Comparison of ENCODE assay signal across 2 cellular contexts in the genomic region with DNA sequence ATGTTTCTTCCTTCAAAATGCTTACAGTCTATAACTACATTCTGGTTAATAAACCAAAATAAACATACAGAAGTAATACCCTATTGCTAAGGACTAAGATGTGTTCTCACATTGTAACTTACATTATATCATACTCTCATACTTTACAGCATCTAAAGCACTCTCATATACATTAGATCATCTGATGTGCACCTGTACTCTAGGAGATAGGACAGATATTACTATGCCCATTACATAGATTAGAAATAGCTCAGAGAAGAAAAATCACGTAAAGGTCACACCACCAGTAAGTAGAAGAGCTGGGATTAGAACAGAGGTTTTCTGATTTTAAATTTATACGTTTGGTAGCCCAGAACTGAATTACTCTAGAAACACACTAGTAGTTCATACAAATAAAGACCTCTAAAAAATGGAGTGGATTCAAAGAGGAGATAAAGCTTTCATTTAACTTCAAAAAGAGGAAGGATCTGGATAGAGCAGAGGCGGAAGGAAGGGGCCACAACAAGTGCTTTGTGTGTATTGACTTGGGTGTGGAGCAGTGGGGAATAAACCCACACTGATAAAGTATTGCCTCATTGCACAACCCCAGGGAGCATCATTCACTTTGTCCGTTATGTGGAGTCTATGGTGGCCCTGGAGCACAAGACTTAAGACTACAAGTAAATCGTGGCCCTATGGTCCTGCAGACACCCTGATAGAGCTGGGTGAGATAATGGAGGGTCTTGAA.
TF ChIP-seq lines count a peak whose summit lies in the region.

No MANE protein-coding gene starts in this region.

TF ChIP-seq in HepG2, 621 proteins besides CTCF, POLR2A, EP300 and RAD21:
- TF ChIP-seq SIX4 (CRISPR knock-in tag; IDR thresholded peaks at IDR 0.05), result no peak
- TF ChIP-seq CEBPB (IDR thresholded peaks at IDR 0.05; ENCODE audit: borderline replicate concordance, low read depth, low read length), result peak; percentile 41; the same call in 1 of the 2 replicates

TF ChIP-seq in K562, 482 proteins besides CTCF, POLR2A, EP300 and RAD21 (continues in another document):
- TF ChIP-seq EGR1 (conservative IDR thresholded peaks at IDR 0.05) (no peak), NCOR1 (IDR thresholded peaks at IDR 0.05) (no peak), FOXA3 (CRISPR knock-in tag; conservative IDR thresholded peaks at IDR 0.05 in 1 of 2, IDR thresholded peaks at IDR 0.05 in 1 of 2) (peak in 1 of 2 experiments; percentile 74; a peak in 2 of 4 replicates), JUND (IDR thresholded peaks at IDR 0.05; ENCODE audit: borderline replicate concordance, low read depth, low read length) (0 out of 2 replicates have a peak, but pooled peaks have one; percentile 41), JUND (tag; IDR thresholded peaks at IDR 0.05; ENCODE audit: borderline replicate concordance, low read depth, low read length) (no peak; the same call in 2 of the 3 replicates), CTBP1 (IDR thresholded peaks at IDR 0.05; ENCODE audit: borderline replicate concordance) (peak; percentile 57; the same call in 1 of the 2 replicates), SRSF1 (IDR thresholded peaks at IDR 0.05; ENCODE audit: low read depth, low read length) (no peak), ARID1B (IDR thresholded peaks at IDR 0.05) (peak; percentile 56), TAF9B (IDR thresholded peaks at IDR 0.05; ENCODE audit: partially characterized antibody) (no peak), TOE1 (IDR thresholded peaks at IDR 0.05; ENCODE audit: borderline replicate concordance) (no peak), TOE1 (CRISPR knock-in tag; IDR thresholded peaks at IDR 0.05; ENCODE audit: borderline replicate concordance, low read depth) (no peak), ETV6 (IDR thresholded peaks at IDR 0.05; ENCODE audit: borderline replicate concordance in 1 of 2, low read depth in 2 of 2, low read length in 1 of 2) (peak in 1 of 2 experiments; percentile 62; a peak in 1 of 4 replicates), ETV6 (CRISPR knock-in tag; IDR thresholded peaks at IDR 0.05; ENCODE audit: borderline replicate concordance) (no peak), DPF2 (IDR thresholded peaks at IDR 0.05) (peak; percentile 50; the same call in 1 of the 2 replicates), MEIS2 (IDR thresholded peaks at IDR 0.05; ENCODE audit: partially characterized antibody) (peak; percentile 34), ZNF766 (CRISPR knock-in tag; conservative IDR thresholded peaks at IDR 0.05) (peak; percentile 64; the same call in 1 of the 2 replicates), CEBPG (CRISPR knock-in tag; IDR thresholded peaks at IDR 0.05) (peak; percentile 83), CEBPG (tag; conservative IDR thresholded peaks at IDR 0.05 in 1 of 2, IDR thresholded peaks at IDR 0.05 in 1 of 2) (peak; percentile 80 to 82), ZNF347 (CRISPR knock-in tag; IDR thresholded peaks at IDR 0.05; ENCODE audit: low read depth) (no peak), MED1 (CRISPR knock-in tag; IDR thresholded peaks at IDR 0.05; ENCODE audit: borderline replicate concordance) (no peak), RCOR1 (IDR thresholded peaks at IDR 0.05; ENCODE audit: borderline replicate concordance in 1 of 2, low read depth in 2 of 2, low read length in 2 of 2) (peak in 1 of 2 experiments; percentile 82; a peak in 2 of 4 replicates), HNRNPK (IDR thresholded peaks at IDR 0.05; ENCODE audit: low read depth, low read length, poor library complexity, severe bottlenecking) (no peak), CBFA2T3 (IDR thresholded peaks at IDR 0.05) (peak; percentile 21; the same call in 1 of the 2 replicates), SOX6 (IDR thresholded peaks at IDR 0.05) (peak; percentile 81; the same call in 1 of the 2 replicates), CBX1 (IDR thresholded peaks at IDR 0.05; ENCODE audit: low read depth) (no peak), XRCC3 (IDR thresholded peaks at IDR 0.05) (no peak), ZNF24 (IDR thresholded peaks at IDR 0.05) (peak; percentile 60; the same call in 1 of the 2 replicates), SMARCE1 (IDR thresholded peaks at IDR 0.05) (peak; percentile 55; the same call in 1 of the 2 replicates), RNF2 (IDR thresholded peaks at IDR 0.05) (peak; percentile 35; the same call in 1 of the 2 replicates), ZNF431 (CRISPR knock-in tag; IDR thresholded peaks at IDR 0.05) (no peak), GTF2F1 (IDR thresholded peaks at IDR 0.05; ENCODE audit: low read depth, low read length) (no peak), TCF3 (CRISPR knock-in tag; IDR thresholded peaks at IDR 0.05) (0 out of 2 replicates have a peak, but pooled peaks have one; percentile 19), FOXJ2 (tag; IDR thresholded peaks at IDR 0.05) (no peak), EHMT2 (IDR thresholded peaks at IDR 0.05) (no peak)
- TF ChIP-seq, protein P1, sequence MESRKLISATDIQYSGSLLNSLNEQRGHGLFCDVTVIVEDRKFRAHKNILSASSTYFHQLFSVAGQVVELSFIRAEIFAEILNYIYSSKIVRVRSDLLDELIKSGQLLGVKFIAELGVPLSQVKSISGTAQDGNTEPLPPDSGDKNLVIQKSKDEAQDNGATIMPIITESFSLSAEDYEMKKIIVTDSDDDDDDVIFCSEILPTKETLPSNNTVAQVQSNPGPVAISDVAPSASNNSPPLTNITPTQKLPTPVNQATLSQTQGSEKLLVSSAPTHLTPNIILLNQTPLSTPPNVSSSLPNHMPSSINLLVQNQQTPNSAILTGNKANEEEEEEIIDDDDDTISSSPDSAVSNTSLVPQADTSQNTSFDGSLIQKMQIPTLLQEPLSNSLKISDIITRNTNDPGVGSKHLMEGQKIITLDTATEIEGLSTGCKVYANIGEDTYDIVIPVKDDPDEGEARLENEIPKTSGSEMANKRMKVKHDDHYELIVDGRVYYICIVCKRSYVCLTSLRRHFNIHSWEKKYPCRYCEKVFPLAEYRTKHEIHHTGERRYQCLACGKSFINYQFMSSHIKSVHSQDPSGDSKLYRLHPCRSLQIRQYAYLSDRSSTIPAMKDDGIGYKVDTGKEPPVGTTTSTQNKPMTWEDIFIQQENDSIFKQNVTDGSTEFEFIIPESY (CRISPR knock-in tag; IDR thresholded peaks at IDR 0.05), result no peak
- TF ChIP-seq, protein P2, sequence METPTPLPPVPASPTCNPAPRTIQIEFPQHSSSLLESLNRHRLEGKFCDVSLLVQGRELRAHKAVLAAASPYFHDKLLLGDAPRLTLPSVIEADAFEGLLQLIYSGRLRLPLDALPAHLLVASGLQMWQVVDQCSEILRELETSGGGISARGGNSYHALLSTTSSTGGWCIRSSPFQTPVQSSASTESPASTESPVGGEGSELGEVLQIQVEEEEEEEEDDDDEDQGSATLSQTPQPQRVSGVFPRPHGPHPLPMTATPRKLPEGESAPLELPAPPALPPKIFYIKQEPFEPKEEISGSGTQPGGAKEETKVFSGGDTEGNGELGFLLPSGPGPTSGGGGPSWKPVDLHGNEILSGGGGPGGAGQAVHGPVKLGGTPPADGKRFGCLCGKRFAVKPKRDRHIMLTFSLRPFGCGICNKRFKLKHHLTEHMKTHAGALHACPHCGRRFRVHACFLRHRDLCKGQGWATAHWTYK (CRISPR knock-in tag; IDR thresholded peaks at IDR 0.05), result no peak
- TF ChIP-seq, protein P3, sequence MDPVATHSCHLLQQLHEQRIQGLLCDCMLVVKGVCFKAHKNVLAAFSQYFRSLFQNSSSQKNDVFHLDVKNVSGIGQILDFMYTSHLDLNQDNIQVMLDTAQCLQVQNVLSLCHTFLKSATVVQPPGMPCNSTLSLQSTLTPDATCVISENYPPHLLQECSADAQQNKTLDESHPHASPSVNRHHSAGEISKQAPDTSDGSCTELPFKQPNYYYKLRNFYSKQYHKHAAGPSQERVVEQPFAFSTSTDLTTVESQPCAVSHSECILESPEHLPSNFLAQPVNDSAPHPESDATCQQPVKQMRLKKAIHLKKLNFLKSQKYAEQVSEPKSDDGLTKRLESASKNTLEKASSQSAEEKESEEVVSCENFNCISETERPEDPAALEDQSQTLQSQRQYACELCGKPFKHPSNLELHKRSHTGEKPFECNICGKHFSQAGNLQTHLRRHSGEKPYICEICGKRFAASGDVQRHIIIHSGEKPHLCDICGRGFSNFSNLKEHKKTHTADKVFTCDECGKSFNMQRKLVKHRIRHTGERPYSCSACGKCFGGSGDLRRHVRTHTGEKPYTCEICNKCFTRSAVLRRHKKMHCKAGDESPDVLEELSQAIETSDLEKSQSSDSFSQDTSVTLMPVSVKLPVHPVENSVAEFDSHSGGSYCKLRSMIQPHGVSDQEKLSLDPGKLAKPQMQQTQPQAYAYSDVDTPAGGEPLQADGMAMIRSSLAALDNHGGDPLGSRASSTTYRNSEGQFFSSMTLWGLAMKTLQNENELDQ (CRISPR knock-in tag; IDR thresholded peaks at IDR 0.05; ENCODE audit: borderline replicate concordance), result no peak
- TF ChIP-seq, protein P4, sequence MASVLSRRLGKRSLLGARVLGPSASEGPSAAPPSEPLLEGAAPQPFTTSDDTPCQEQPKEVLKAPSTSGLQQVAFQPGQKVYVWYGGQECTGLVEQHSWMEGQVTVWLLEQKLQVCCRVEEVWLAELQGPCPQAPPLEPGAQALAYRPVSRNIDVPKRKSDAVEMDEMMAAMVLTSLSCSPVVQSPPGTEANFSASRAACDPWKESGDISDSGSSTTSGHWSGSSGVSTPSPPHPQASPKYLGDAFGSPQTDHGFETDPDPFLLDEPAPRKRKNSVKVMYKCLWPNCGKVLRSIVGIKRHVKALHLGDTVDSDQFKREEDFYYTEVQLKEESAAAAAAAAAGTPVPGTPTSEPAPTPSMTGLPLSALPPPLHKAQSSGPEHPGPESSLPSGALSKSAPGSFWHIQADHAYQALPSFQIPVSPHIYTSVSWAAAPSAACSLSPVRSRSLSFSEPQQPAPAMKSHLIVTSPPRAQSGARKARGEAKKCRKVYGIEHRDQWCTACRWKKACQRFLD (CRISPR knock-in tag; IDR thresholded peaks at IDR 0.05), result no peak
- TF ChIP-seq, protein P5, sequence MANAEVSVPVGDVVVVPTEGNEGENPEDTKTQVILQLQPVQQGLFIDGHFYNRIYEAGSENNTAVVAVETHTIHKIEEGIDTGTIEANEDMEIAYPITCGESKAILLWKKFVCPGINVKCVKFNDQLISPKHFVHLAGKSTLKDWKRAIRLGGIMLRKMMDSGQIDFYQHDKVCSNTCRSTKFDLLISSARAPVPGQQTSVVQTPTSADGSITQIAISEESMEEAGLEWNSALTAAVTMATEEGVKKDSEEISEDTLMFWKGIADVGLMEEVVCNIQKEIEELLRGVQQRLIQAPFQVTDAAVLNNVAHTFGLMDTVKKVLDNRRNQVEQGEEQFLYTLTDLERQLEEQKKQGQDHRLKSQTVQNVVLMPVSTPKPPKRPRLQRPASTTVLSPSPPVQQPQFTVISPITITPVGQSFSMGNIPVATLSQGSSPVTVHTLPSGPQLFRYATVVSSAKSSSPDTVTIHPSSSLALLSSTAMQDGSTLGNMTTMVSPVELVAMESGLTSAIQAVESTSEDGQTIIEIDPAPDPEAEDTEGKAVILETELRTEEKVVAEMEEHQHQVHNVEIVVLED (CRISPR knock-in tag; IDR thresholded peaks at IDR 0.05), result 0 out of 2 replicates have a peak, but pooled peaks have one; percentile 7
- TF ChIP-seq, protein P6, sequence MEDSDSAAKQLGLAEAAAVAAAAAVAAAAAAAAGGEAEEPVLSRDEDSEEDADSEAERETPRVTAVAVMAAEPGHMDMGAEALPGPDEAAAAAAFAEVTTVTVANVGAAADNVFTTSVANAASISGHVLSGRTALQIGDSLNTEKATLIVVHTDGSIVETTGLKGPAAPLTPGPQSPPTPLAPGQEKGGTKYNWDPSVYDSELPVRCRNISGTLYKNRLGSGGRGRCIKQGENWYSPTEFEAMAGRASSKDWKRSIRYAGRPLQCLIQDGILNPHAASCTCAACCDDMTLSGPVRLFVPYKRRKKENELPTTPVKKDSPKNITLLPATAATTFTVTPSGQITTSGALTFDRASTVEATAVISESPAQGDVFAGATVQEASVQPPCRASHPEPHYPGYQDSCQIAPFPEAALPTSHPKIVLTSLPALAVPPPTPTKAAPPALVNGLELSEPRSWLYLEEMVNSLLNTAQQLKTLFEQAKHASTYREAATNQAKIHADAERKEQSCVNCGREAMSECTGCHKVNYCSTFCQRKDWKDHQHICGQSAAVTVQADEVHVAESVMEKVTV (CRISPR knock-in tag; IDR thresholded peaks at IDR 0.05), result no peak
- TF ChIP-seq, protein P7, sequence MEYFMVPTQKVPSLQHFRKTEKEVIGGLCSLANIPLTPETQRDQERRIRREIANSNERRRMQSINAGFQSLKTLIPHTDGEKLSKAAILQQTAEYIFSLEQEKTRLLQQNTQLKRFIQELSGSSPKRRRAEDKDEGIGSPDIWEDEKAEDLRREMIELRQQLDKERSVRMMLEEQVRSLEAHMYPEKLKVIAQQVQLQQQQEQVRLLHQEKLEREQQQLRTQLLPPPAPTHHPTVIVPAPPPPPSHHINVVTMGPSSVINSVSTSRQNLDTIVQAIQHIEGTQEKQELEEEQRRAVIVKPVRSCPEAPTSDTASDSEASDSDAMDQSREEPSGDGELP (CRISPR knock-in tag; IDR thresholded peaks at IDR 0.05; ENCODE audit: borderline replicate concordance), result no peak
- TF ChIP-seq, protein P8, sequence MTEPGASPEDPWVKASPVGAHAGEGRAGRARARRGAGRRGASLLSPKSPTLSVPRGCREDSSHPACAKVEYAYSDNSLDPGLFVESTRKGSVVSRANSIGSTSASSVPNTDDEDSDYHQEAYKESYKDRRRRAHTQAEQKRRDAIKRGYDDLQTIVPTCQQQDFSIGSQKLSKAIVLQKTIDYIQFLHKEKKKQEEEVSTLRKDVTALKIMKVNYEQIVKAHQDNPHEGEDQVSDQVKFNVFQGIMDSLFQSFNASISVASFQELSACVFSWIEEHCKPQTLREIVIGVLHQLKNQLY (CRISPR knock-in tag; conservative IDR thresholded peaks at IDR 0.05), result no peak
- TF ChIP-seq, protein P9, sequence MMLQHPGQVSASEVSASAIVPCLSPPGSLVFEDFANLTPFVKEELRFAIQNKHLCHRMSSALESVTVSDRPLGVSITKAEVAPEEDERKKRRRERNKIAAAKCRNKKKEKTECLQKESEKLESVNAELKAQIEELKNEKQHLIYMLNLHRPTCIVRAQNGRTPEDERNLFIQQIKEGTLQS (IDR thresholded peaks at IDR 0.05), result peak; percentile 40; the same call in 1 of the 2 replicates
- TF ChIP-seq, protein P9 (CRISPR knock-in tag; conservative IDR thresholded peaks at IDR 0.05), result no peak
- TF ChIP-seq, protein P10, sequence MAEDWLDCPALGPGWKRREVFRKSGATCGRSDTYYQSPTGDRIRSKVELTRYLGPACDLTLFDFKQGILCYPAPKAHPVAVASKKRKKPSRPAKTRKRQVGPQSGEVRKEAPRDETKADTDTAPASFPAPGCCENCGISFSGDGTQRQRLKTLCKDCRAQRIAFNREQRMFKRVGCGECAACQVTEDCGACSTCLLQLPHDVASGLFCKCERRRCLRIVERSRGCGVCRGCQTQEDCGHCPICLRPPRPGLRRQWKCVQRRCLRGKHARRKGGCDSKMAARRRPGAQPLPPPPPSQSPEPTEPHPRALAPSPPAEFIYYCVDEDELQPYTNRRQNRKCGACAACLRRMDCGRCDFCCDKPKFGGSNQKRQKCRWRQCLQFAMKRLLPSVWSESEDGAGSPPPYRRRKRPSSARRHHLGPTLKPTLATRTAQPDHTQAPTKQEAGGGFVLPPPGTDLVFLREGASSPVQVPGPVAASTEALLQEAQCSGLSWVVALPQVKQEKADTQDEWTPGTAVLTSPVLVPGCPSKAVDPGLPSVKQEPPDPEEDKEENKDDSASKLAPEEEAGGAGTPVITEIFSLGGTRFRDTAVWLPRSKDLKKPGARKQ (CRISPR knock-in tag; IDR thresholded peaks at IDR 0.05), result 0 out of 2 replicates have a peak, but pooled peaks have one; percentile 25
